8 cellular contexts compared by ENCODE assay signal in genomic region chr3:187714404-187714979, GRCh38. TPM values are rescaled to one million over a fixed set of nuclear protein-coding genes. Genes with fewer than 3 reads are reported as not detected.
DNase-seq lines count a peak whose midpoint lies in the region; ATAC-seq and TF ChIP-seq lines count a peak whose summit lies in the region.
"Had no signal": no experiment of that assay in that cellular context is flagged by ENCODE, and none has a peak within 500 bp of the region (broad histone marks: within the 10 kb centered on the region; RNA-seq: fewer than 3 reads in every experiment).

No MANE protein-coding gene starts in this region.

- peaks cover 3% of the 10 kb centered on the region for H3K27me3 Mint-ChIP-seq in activated naive CD8-positive, alpha-beta T cell treated with anti-CD3 and anti-CD28 coated beads, Interleukin-2, amount 50 U/mL, for 24 hours

- peaks cover 17 to 24% of the 10 kb centered on the region in 2 donors for H3K4me1 ChIP-seq in gastrocnemius medialis

- peak; percentile 89 for TF ChIP-seq CTCF in GM13976 (IDR thresholded peaks at IDR 0.05; ENCODE audit: borderline replicate concordance, control extremely low read depth, extremely low read depth, insufficient read depth, missing control alignments)
- peak; percentile 94 to 96 (median 95) for TF ChIP-seq CTCF in gastrocnemius medialis (IDR thresholded peaks at IDR 0.05 in 4 of 5, conservative IDR thresholded peaks at IDR 0.05 in 1 of 5)

- in situ Hi-C loops in GM13976 (cut with MboI; ENCODE audit: low sequenced_read_pairs, unreplicated experiment) = no loop called here
- in situ Hi-C loops in gastrocnemius medialis (cut with MboI; ENCODE audit: low sequenced_read_pairs in 4 of 4) = loop anchor here in 3 of 4 donors (5.0 to 25.0 kb wide), 7 partner anchors 97 to 1777 kb away; partner anchors contain the start of gene TRA2B (in 1 of the 3)

- no peaks in the 10 kb centered on the region for H3K9me3 Mint-ChIP-seq in activated naive CD8-positive, alpha-beta T cell treated with anti-CD3 and anti-CD28 coated beads, Interleukin-2, amount 50 U/mL, for 24 hours

- H3K4me3 Mint-ChIP-seq in activated naive CD8-positive, alpha-beta T cell treated with anti-CD3 and anti-CD28 coated beads, Interleukin-2, amount 50 U/mL, for 24 hours = no peak overlapping the region

- intact Hi-C loops in left cardiac atrium (cut with DNase I) (loop anchor here (1.0 to 2.0 kb wide), 2 partner anchors 36 to 396 kb away; no protein-coding TSS in a partner anchor), gastrocnemius medialis (cut with DNase I; ENCODE audit: low total_unique reads) (loop anchor here (1.0 to 10.0 kb wide), 5 partner anchors 36 to 930 kb away; partner anchors contain the start of gene EIF4A2)

- no peak overlapping the region for H3K4me3 ChIP-seq in gastrocnemius medialis

- peak; percentile 72 for DNase-seq in GM13976 (ENCODE audit: low spot score)
- DNase-seq in NCI-H1436 (lab: John Stamatoyannopoulos, UW) = peak; percentile 68
- DNase-seq in SKM-1 treated with dmso at 0.1 percent for 144 hours (lab: John Stamatoyannopoulos, UW; ENCODE audit: unreplicated experiment) = peak; percentile 62
- peak; percentile 69 for DNase-seq in activated naive CD8-positive, alpha-beta T cell treated with anti-CD3 and anti-CD28 coated beads, Interleukin-2, amount 50 U/mL, for 24 hours
- peak; percentile 58 for DNase-seq in left cardiac atrium
- peak; percentile 60 to 80 for DNase-seq in gastrocnemius medialis

- H3K27me3 ChIP-seq in gastrocnemius medialis = no peaks in the 10 kb centered on the region

- H3K9me3 ChIP-seq in gastrocnemius medialis = no peaks in the 10 kb centered on the region

- no peaks in the 10 kb centered on the region for H3K36me3 Mint-ChIP-seq in activated naive CD8-positive, alpha-beta T cell treated with anti-CD3 and anti-CD28 coated beads, Interleukin-2, amount 50 U/mL, for 24 hours (ENCODE audit: low read depth)

- H3K27ac ChIP-seq in gastrocnemius medialis = peak overlapping the region in 3 of 4 donors; percentile 43 to 67 (median 47)

- H3K36me3 ChIP-seq in gastrocnemius medialis = no peaks in the 10 kb centered on the region

- TF ChIP-seq POLR2A in gastrocnemius medialis (IDR thresholded peaks at IDR 0.05) = no peak

- no peak overlapping the region for H3K27ac Mint-ChIP-seq in activated naive CD8-positive, alpha-beta T cell treated with anti-CD3 and anti-CD28 coated beads, Interleukin-2, amount 50 U/mL, for 24 hours

- peaks cover 8% of the 10 kb centered on the region for H3K4me1 Mint-ChIP-seq in activated naive CD8-positive, alpha-beta T cell treated with anti-CD3 and anti-CD28 coated beads, Interleukin-2, amount 50 U/mL, for 24 hours

- ATAC-seq in HG02763 (IDR thresholded peaks at IDR 0.05; ENCODE audit: unreplicated experiment) (peak; percentile 90), left cardiac atrium (peak; percentile 87 to 93), gastrocnemius medialis (peak; percentile 70 to 82)
- peak; percentile 83 for ATAC-seq in activated naive CD8-positive, alpha-beta T cell treated with anti-CD3 and anti-CD28 coated beads, Interleukin-2, amount 50 U/mL, for 24 hours

RNA-seq across cellular contexts. Expression of gene RTP2, which starts 12.1 kb away (rescaled TPM):
- total RNA-seq in left cardiac atrium (not detected), gastrocnemius medialis (1 to 10 TPM in 3 of 4 donors, not detected in 1; 1.9 to 3.1 (median 2.3) TPM)
- total RNA-seq: skeletal muscle tissue had no signal

RNA-seq across cellular contexts. Expression of gene BCL6, which starts 30.8 kb away (rescaled TPM):
- total RNA-seq in left cardiac atrium (100 to 1,000 TPM in 1 of 2 donors, 10 to 100 TPM in 1; 91.7 to 113 TPM), gastrocnemius medialis (100 to 1,000 TPM; 223 to 363 (median 292) TPM)

RNA-seq across cellular contexts. Expression of gene SST, which starts 44.3 kb away (rescaled TPM):
- total RNA-seq in left cardiac atrium (not detected), gastrocnemius medialis (not detected)
- total RNA-seq: skeletal muscle tissue had no signal
